In genomic region chr5:181242031-181242451, GRCh38 we compare ENCODE assay signal across 9 cellular contexts. TPM values are rescaled to one million over a fixed set of nuclear protein-coding genes. Genes with fewer than 3 reads are reported as not detected.
A peak's percentile ranks its signal among the peaks of the same experiment; 100 is the strongest.
DNase-seq lines count a peak whose midpoint lies in the region; ATAC-seq lines count a peak whose summit lies in the region.
"Had no signal": no experiment of that assay in that cellular context is flagged by ENCODE, and none has a peak within 500 bp of the region (broad histone marks: within the 10 kb centered on the region; RNA-seq: fewer than 3 reads in every experiment).

No MANE protein-coding gene starts in this region.

- intact Hi-C loops in activated T-helper 1 cell treated with anti-CD3 and anti-CD28 coated beads, Interleukin-12 subunit alpha, Interleukin-12 subunit beta, Interleukin-2, Interleukin-4 antibody, amounts not matched to agents 30 ng/mL and 10 ng/mL and 1 ng/mL, durations not matched to agents 14 hours and 24 hours and 36 hours (cut with micrococcal nuclease) = loop anchor here (5.0 to 10.0 kb wide), 5 partner anchors 35 to 1687 kb away; partner anchors contain the start of genes CNOT6, MAPK9, RUFY1 and TRIM7

- DNase-seq in T-helper 1 cell (no peak), kidney glomerular epithelial cell (lab: John Stamatoyannopoulos, UW) (no peak)
- no peak for DNase-seq in activated T-helper 1 cell treated with anti-CD3 and anti-CD28 coated beads, Interleukin-12 subunit alpha, Interleukin-12 subunit beta, Interleukin-2, Interleukin-4 antibody, amounts not matched to agents 30 ng/mL and 10 ng/mL and 1 ng/mL, durations not matched to agents 14 hours and 24 hours and 36 hours (ENCODE audit: low spot score)
- DNase-seq in stimulated activated naive B cell treated with anti-CD40 and anti-IgM and Interleukin-4, amounts not matched to agents 10 μg/mL and 1 μg/mL and 100 μg/mL, for 72 hours = no peak
- DNase-seq: cerebellar nuclear complex had no signal

- H3K4me1 ChIP-seq in iPS-18a (ENCODE audit: control insufficient read depth, low read depth, low read length) = peaks cover 17% of the 10 kb centered on the region

- ATAC-seq in stimulated activated naive B cell treated with anti-CD40 and anti-IgM and Interleukin-4, amounts not matched to agents 10 μg/mL and 1 μg/mL and 100 μg/mL, for 72 hours (replicated peaks) = no peak
- ATAC-seq in HG03469 (IDR thresholded peaks at IDR 0.05; ENCODE audit: unreplicated experiment) (no peak), HG03135 (IDR thresholded peaks at IDR 0.05; ENCODE audit: unreplicated experiment) (no peak)

- H3K4me3 Mint-ChIP-seq in T-helper 1 cell treated with Interleukin-12 subunit alpha and Interleukin-12 subunit beta and Interleukin-4 antibody, amounts not matched to agents 30 μg/mL and 1 μg/mL, for 36 hours = peak overlapping the region; percentile 96
- peak overlapping the region; percentile 96 for H3K4me3 Mint-ChIP-seq in activated T-helper 1 cell treated with anti-CD3 and anti-CD28 coated beads, Interleukin-12 subunit alpha, Interleukin-12 subunit beta, Interleukin-2, Interleukin-4 antibody, amounts not matched to agents 30 ng/mL and 10 ng/mL and 1 ng/mL, durations not matched to agents 14 hours and 24 hours and 36 hours
- peak overlapping the region; percentile 94 for H3K4me3 Mint-ChIP-seq in stimulated activated naive B cell treated with anti-CD40 and anti-IgM and Interleukin-4, amounts not matched to agents 10 μg/mL and 1 μg/mL and 100 μg/mL, for 72 hours

- H3K4me3 ChIP-seq in iPS-18a (ENCODE audit: low read length) = peak overlapping the region; percentile 97

- H3K27me3 Mint-ChIP-seq in T-helper 1 cell treated with Interleukin-12 subunit alpha and Interleukin-12 subunit beta and Interleukin-4 antibody, amounts not matched to agents 30 μg/mL and 1 μg/mL, for 36 hours (ENCODE audit: low read depth) = no peaks in the 10 kb centered on the region
- no peaks in the 10 kb centered on the region for H3K27me3 Mint-ChIP-seq in activated T-helper 1 cell treated with anti-CD3 and anti-CD28 coated beads, Interleukin-12 subunit alpha, Interleukin-12 subunit beta, Interleukin-2, Interleukin-4 antibody, amounts not matched to agents 30 ng/mL and 10 ng/mL and 1 ng/mL, durations not matched to agents 14 hours and 24 hours and 36 hours (ENCODE audit: insufficient read depth)
- H3K27me3 Mint-ChIP-seq in stimulated activated naive B cell treated with anti-CD40 and anti-IgM and Interleukin-4, amounts not matched to agents 10 μg/mL and 1 μg/mL and 100 μg/mL, for 72 hours = no peaks in the 10 kb centered on the region

- H3K27ac ChIP-seq in iPS-18a (ENCODE audit: low read length) = no peak overlapping the region

- H3K9me3 ChIP-seq in iPS-18a (ENCODE audit: control insufficient read depth, low read depth, low read length) = no peaks in the 10 kb centered on the region

- H3K36me3 Mint-ChIP-seq in T-helper 1 cell treated with Interleukin-12 subunit alpha and Interleukin-12 subunit beta and Interleukin-4 antibody, amounts not matched to agents 30 μg/mL and 1 μg/mL, for 36 hours (ENCODE audit: low read depth) = peaks cover 57% of the 10 kb centered on the region
- H3K36me3 Mint-ChIP-seq in activated T-helper 1 cell treated with anti-CD3 and anti-CD28 coated beads, Interleukin-12 subunit alpha, Interleukin-12 subunit beta, Interleukin-2, Interleukin-4 antibody, amounts not matched to agents 30 ng/mL and 10 ng/mL and 1 ng/mL, durations not matched to agents 14 hours and 24 hours and 36 hours (ENCODE audit: low read depth) = peaks cover 59% of the 10 kb centered on the region
- peaks cover 47 to 64% of the 10 kb centered on the region in 2 donors for H3K36me3 Mint-ChIP-seq in stimulated activated naive B cell treated with anti-CD40 and anti-IgM and Interleukin-4, amounts not matched to agents 10 μg/mL and 1 μg/mL and 100 μg/mL, for 72 hours

- H3K4me1 Mint-ChIP-seq in T-helper 1 cell treated with Interleukin-12 subunit alpha and Interleukin-12 subunit beta and Interleukin-4 antibody, amounts not matched to agents 30 μg/mL and 1 μg/mL, for 36 hours (ENCODE audit: low read depth) = peaks cover 54% of the 10 kb centered on the region
- H3K4me1 Mint-ChIP-seq in activated T-helper 1 cell treated with anti-CD3 and anti-CD28 coated beads, Interleukin-12 subunit alpha, Interleukin-12 subunit beta, Interleukin-2, Interleukin-4 antibody, amounts not matched to agents 30 ng/mL and 10 ng/mL and 1 ng/mL, durations not matched to agents 14 hours and 24 hours and 36 hours (ENCODE audit: low read depth) = peaks cover 45% of the 10 kb centered on the region
- H3K4me1 Mint-ChIP-seq in stimulated activated naive B cell treated with anti-CD40 and anti-IgM and Interleukin-4, amounts not matched to agents 10 μg/mL and 1 μg/mL and 100 μg/mL, for 72 hours = peaks cover 32 to 64% of the 10 kb centered on the region in 2 donors

- H3K27ac Mint-ChIP-seq in T-helper 1 cell treated with Interleukin-12 subunit alpha and Interleukin-12 subunit beta and Interleukin-4 antibody, amounts not matched to agents 30 μg/mL and 1 μg/mL, for 36 hours = peak overlapping the region; percentile 98
- peak overlapping the region; percentile 99 for H3K27ac Mint-ChIP-seq in activated T-helper 1 cell treated with anti-CD3 and anti-CD28 coated beads, Interleukin-12 subunit alpha, Interleukin-12 subunit beta, Interleukin-2, Interleukin-4 antibody, amounts not matched to agents 30 ng/mL and 10 ng/mL and 1 ng/mL, durations not matched to agents 14 hours and 24 hours and 36 hours
- H3K27ac Mint-ChIP-seq in stimulated activated naive B cell treated with anti-CD40 and anti-IgM and Interleukin-4, amounts not matched to agents 10 μg/mL and 1 μg/mL and 100 μg/mL, for 72 hours = peak overlapping the region; percentile 98

- no peaks in the 10 kb centered on the region for H3K9me3 Mint-ChIP-seq in T-helper 1 cell treated with Interleukin-12 subunit alpha and Interleukin-12 subunit beta and Interleukin-4 antibody, amounts not matched to agents 30 μg/mL and 1 μg/mL, for 36 hours
- H3K9me3 Mint-ChIP-seq in activated T-helper 1 cell treated with anti-CD3 and anti-CD28 coated beads, Interleukin-12 subunit alpha, Interleukin-12 subunit beta, Interleukin-2, Interleukin-4 antibody, amounts not matched to agents 30 ng/mL and 10 ng/mL and 1 ng/mL, durations not matched to agents 14 hours and 24 hours and 36 hours = no peaks in the 10 kb centered on the region
- no peaks in the 10 kb centered on the region for H3K9me3 Mint-ChIP-seq in stimulated activated naive B cell treated with anti-CD40 and anti-IgM and Interleukin-4, amounts not matched to agents 10 μg/mL and 1 μg/mL and 100 μg/mL, for 72 hours

- no peaks in the 10 kb centered on the region for H3K27me3 ChIP-seq in iPS-18a (ENCODE audit: control insufficient read depth, insufficient read depth, low read length)

- peak overlapping the region; percentile 96 for H3K9ac ChIP-seq in iPS-18a (ENCODE audit: low read length)

- H3K36me3 ChIP-seq in iPS-18a (ENCODE audit: control insufficient read depth, low read depth, low read length) = peaks cover 57% of the 10 kb centered on the region

RNA-seq across cellular contexts. Expression of gene RACK1, which starts 1.7 kb away (rescaled TPM):
- total RNA-seq in activated T-helper 1 cell treated with anti-CD3 and anti-CD28 coated beads, Interleukin-12 subunit alpha, Interleukin-12 subunit beta, Interleukin-2, Interleukin-4 antibody, amounts not matched to agents 30 ng/mL and 10 ng/mL and 1 ng/mL, durations not matched to agents 14 hours and 24 hours and 36 hours = 2,098 and 2,121 TPM in 2 replicates

RNA-seq across cellular contexts. Expression of gene TRIM52, which starts 18.9 kb away (rescaled TPM):
- 15.3 and 17.1 TPM in 2 replicates for total RNA-seq in activated T-helper 1 cell treated with anti-CD3 and anti-CD28 coated beads, Interleukin-12 subunit alpha, Interleukin-12 subunit beta, Interleukin-2, Interleukin-4 antibody, amounts not matched to agents 30 ng/mL and 10 ng/mL and 1 ng/mL, durations not matched to agents 14 hours and 24 hours and 36 hours

RNA-seq across cellular contexts. Expression of gene TRIM41, which starts 19.0 kb away (rescaled TPM):
- 31.8 and 34.8 TPM in 2 replicates for total RNA-seq in activated T-helper 1 cell treated with anti-CD3 and anti-CD28 coated beads, Interleukin-12 subunit alpha, Interleukin-12 subunit beta, Interleukin-2, Interleukin-4 antibody, amounts not matched to agents 30 ng/mL and 10 ng/mL and 1 ng/mL, durations not matched to agents 14 hours and 24 hours and 36 hours

RNA-seq across cellular contexts. Expression of gene TRIM7, which starts 37.0 kb away (rescaled TPM):
- total RNA-seq in activated T-helper 1 cell treated with anti-CD3 and anti-CD28 coated beads, Interleukin-12 subunit alpha, Interleukin-12 subunit beta, Interleukin-2, Interleukin-4 antibody, amounts not matched to agents 30 ng/mL and 10 ng/mL and 1 ng/mL, durations not matched to agents 14 hours and 24 hours and 36 hours = 1.5 and 1.8 TPM in 2 replicates
